9 cellular contexts compared by ENCODE assay signal in genomic region chr2:54999182-54999581, GRCh38. TPM values are rescaled to one million over a fixed set of nuclear protein-coding genes. Genes with fewer than 3 reads are reported as not detected.
A peak's percentile ranks its signal among the peaks of the same experiment; 100 is the strongest.
DNase-seq lines count a peak whose midpoint lies in the region; TF ChIP-seq lines count a peak whose summit lies in the region.
"Had no signal": no experiment of that assay in that cellular context is flagged by ENCODE, and none has a peak within 500 bp of the region (broad histone marks: within the 10 kb centered on the region; RNA-seq: fewer than 3 reads in every experiment).

No MANE protein-coding gene starts in this region.

- no peak for TF ChIP-seq POLR2A in sigmoid colon (IDR thresholded peaks at IDR 0.05)

- H3K36me3 ChIP-seq in BLaER1 (peaks cover 21% of the 10 kb centered on the region), sigmoid colon (no peaks in the 10 kb centered on the region)
- H3K36me3 ChIP-seq in CD8-positive, alpha-beta memory T cell (ENCODE audit: insufficient read depth, low read length), result no peaks in the 10 kb centered on the region

- H3K27me3 ChIP-seq in BLaER1, result no peaks in the 10 kb centered on the region
- H3K27me3 ChIP-seq in sigmoid colon, result no peaks in the 10 kb centered on the region
- no peaks in the 10 kb centered on the region for H3K27me3 ChIP-seq in CD8-positive, alpha-beta memory T cell (ENCODE audit: insufficient read depth, low read length, poor library complexity, severe bottlenecking)

- peak; percentile 75 for DNase-seq in HS-5 (ENCODE audit: low read depth)
- no peak for DNase-seq in T-helper 2 cell treated with Interferon-gamma antibody and Interleukin-4, amounts not matched to agents 5 μg/mL and 100 μg/mL, for 36 hours (ENCODE audit: low spot score)
- DNase-seq in left kidney (ENCODE audit: low read depth, low spot score), result peak; percentile 16
- no peak for DNase-seq in kidney tubule cell (ENCODE audit: low spot score)
- DNase-seq in sigmoid colon, result no peak
- no peak for DNase-seq in CD8-positive, alpha-beta memory T cell
- DNase-seq in activated CD4-positive, alpha-beta T cell treated with anti-CD3 and anti-CD28 coated beads for 1 hour, result no peak
- DNase-seq: activated naive CD8-positive, alpha-beta T cell treated with anti-CD3 and anti-CD28 coated beads for 36 hours had no signal

- WGBS in sigmoid colon, 2 donors, result 22 to 36% methylated on average over 3 of the region's 3 CpGs

- CTCF ChIA-PET in CD8-positive, alpha-beta memory T cell (lab: Charles Lee), result interaction anchor here (1.3 kb wide), 1 partner anchor 51 kb away, joined by 4 read pairs; the partner anchor contains the start of gene RTN4

- peaks cover 51% of the 10 kb centered on the region for H3K4me1 ChIP-seq in BLaER1
- peaks cover 0 to 83% (median 55%) of the 10 kb centered on the region in 4 donors for H3K4me1 ChIP-seq in sigmoid colon
- peaks cover 42% of the 10 kb centered on the region for H3K4me1 ChIP-seq in CD8-positive, alpha-beta memory T cell (ENCODE audit: insufficient read depth, low read length)

- peak overlapping the region; percentile 22 for H3K27ac Mint-ChIP-seq in T-helper 2 cell treated with Interferon-gamma antibody and Interleukin-4, amounts not matched to agents 5 μg/mL and 100 μg/mL, for 36 hours
- H3K27ac Mint-ChIP-seq in CD8-positive, alpha-beta memory T cell, result peak overlapping the region in 2 of 8 donors; percentile 10 to 13
- H3K27ac Mint-ChIP-seq: activated naive CD8-positive, alpha-beta T cell treated with anti-CD3 and anti-CD28 coated beads for 36 hours had no signal

- H3K4me1 Mint-ChIP-seq in T-helper 2 cell treated with Interferon-gamma antibody and Interleukin-4, amounts not matched to agents 5 μg/mL and 100 μg/mL, for 36 hours (ENCODE audit: low read depth), result peaks cover 37% of the 10 kb centered on the region
- H3K4me1 Mint-ChIP-seq in CD8-positive, alpha-beta memory T cell, result peaks cover 70 to 93% (median 88%) of the 10 kb centered on the region in 3 donors

- no peak overlapping the region for H3K4me3 ChIP-seq in BLaER1
- peak overlapping the region in 1 of 4 donors; percentile 9 for H3K4me3 ChIP-seq in sigmoid colon
- H3K4me3 ChIP-seq in CD8-positive, alpha-beta memory T cell (ENCODE audit: low read length), result no peak overlapping the region

- H3K4me3 Mint-ChIP-seq in T-helper 2 cell treated with Interferon-gamma antibody and Interleukin-4, amounts not matched to agents 5 μg/mL and 100 μg/mL, for 36 hours, result peak overlapping the region; percentile 48
- H3K4me3 Mint-ChIP-seq in CD8-positive, alpha-beta memory T cell, result peak overlapping the region in 1 of 7 donors; percentile 30
- H3K4me3 Mint-ChIP-seq: activated naive CD8-positive, alpha-beta T cell treated with anti-CD3 and anti-CD28 coated beads for 36 hours had no signal

- H4K20me1 ChIP-seq in BLaER1, result peaks cover 100% of the 10 kb centered on the region

- TF ChIP-seq EP300 in sigmoid colon (IDR thresholded peaks at IDR 0.05), result no peak

- peaks cover 4% of the 10 kb centered on the region for H3K36me3 Mint-ChIP-seq in T-helper 2 cell treated with Interferon-gamma antibody and Interleukin-4, amounts not matched to agents 5 μg/mL and 100 μg/mL, for 36 hours (ENCODE audit: low read depth)
- H3K36me3 Mint-ChIP-seq in CD8-positive, alpha-beta memory T cell, result peaks cover 0 to 2% (median 2%) of the 10 kb centered on the region in 3 donors

- peak overlapping the region; percentile 55 for H3K4me2 ChIP-seq in BLaER1

- POLR2A ChIA-PET in CD8-positive, alpha-beta memory T cell (lab: Charles Lee), result no interaction called here

- no peak for TF ChIP-seq CTCF in sigmoid colon (IDR thresholded peaks at IDR 0.05)

- H3K9me3 ChIP-seq in BLaER1, result no peaks in the 10 kb centered on the region
- no peaks in the 10 kb centered on the region for H3K9me3 ChIP-seq in sigmoid colon
- H3K9me3 ChIP-seq in CD8-positive, alpha-beta memory T cell (ENCODE audit: low read length), result no peaks in the 10 kb centered on the region

- no peak overlapping the region for H3K27ac ChIP-seq in BLaER1
- peak overlapping the region in 2 of 4 donors; percentile 12 to 49 for H3K27ac ChIP-seq in sigmoid colon
- H3K27ac ChIP-seq in CD8-positive, alpha-beta memory T cell (ENCODE audit: low read depth, low read length), result no peak overlapping the region

- H3K9ac ChIP-seq in BLaER1, result no peak overlapping the region

- H3K9me3 Mint-ChIP-seq in T-helper 2 cell treated with Interferon-gamma antibody and Interleukin-4, amounts not matched to agents 5 μg/mL and 100 μg/mL, for 36 hours, result no peaks in the 10 kb centered on the region
- H3K9me3 Mint-ChIP-seq in CD8-positive, alpha-beta memory T cell, result no peaks in the 10 kb centered on the region
- H3K9me3 Mint-ChIP-seq: activated naive CD8-positive, alpha-beta T cell treated with anti-CD3 and anti-CD28 coated beads for 36 hours had no signal

- intact Hi-C loops in sigmoid colon (cut with DNase I), result no loop called here

- no peaks in the 10 kb centered on the region for H3K27me3 Mint-ChIP-seq in T-helper 2 cell treated with Interferon-gamma antibody and Interleukin-4, amounts not matched to agents 5 μg/mL and 100 μg/mL, for 36 hours (ENCODE audit: low read depth)
- H3K27me3 Mint-ChIP-seq in CD8-positive, alpha-beta memory T cell, result no peaks in the 10 kb centered on the region
- H3K27me3 Mint-ChIP-seq: activated naive CD8-positive, alpha-beta T cell treated with anti-CD3 and anti-CD28 coated beads for 36 hours had no signal

RNA-seq across cellular contexts. Expression of gene RTN4, which starts 51.1 kb away (rescaled TPM):
- total RNA-seq in sigmoid colon, result 100 to 1,000 TPM; 152 to 264 (median 199) TPM
- 100 to 1,000 TPM in 1 of 3 donors, 10 to 100 TPM in 2; 54.1 to 153 (median 62.0) TPM for polyA plus RNA-seq in sigmoid colon
- total RNA-seq in CD8-positive, alpha-beta memory T cell, result 100 to 1,000 TPM; 105 to 110 TPM
- polyA plus RNA-seq in CD8-positive, alpha-beta memory T cell, result 100 TPM

Comparison
In these comparisons a context has a peak if more than half of its experiments do, and no peak if none do; other contexts are left out.
1. DNase-seq: peak in HS-5 (single experiment) and left kidney (single experiment); none in T-helper 2 cell treated with Interferon-gamma antibody and Interleukin-4, amounts not matched to agents 5 μg/mL and 100 μg/mL, for 36 hours (single experiment), kidney tubule cell (single experiment), sigmoid colon (single experiment), CD8-positive, alpha-beta memory T cell (0 of 5) and activated CD4-positive, alpha-beta T cell treated with anti-CD3 and anti-CD28 coated beads for 1 hour (single experiment).